Comparison of ENCODE assay signal across 12 cellular contexts in genomic region chr13:44301639-44302015, GRCh38.
DNase-seq lines count a peak whose midpoint lies in the region; ATAC-seq and TF ChIP-seq lines count a peak whose summit lies in the region.
"Had no signal": no experiment of that assay in that cellular context is flagged by ENCODE, and none has a peak within 500 bp of the region (broad histone marks: within the 10 kb centered on the region; RNA-seq: fewer than 3 reads in every experiment).

No MANE protein-coding gene starts in this region.

- H3K27ac ChIP-seq in gastrocnemius medialis (peak overlapping the region; percentile 71 to 89 (median 86)), GM23338 (ENCODE audit: low read depth) (no peak overlapping the region)
- H3K27ac ChIP-seq: brain microvascular endothelial cell, HL-60 had no signal

- peaks cover 68 to 77% of the 10 kb centered on the region in 2 donors for H3K4me1 ChIP-seq in gastrocnemius medialis
- H3K4me1 ChIP-seq in GM23338 (ENCODE audit: insufficient read depth): peaks cover 21% of the 10 kb centered on the region

- H4K20me1 ChIP-seq in GM23338 (replicated peaks; ENCODE audit: insufficient read depth): no peaks in the 10 kb centered on the region

- peaks cover 31% of the 10 kb centered on the region for H3K4me1 Mint-ChIP-seq in activated CD4-positive, alpha-beta T cell treated with anti-CD3 and anti-CD28 coated beads, Interleukin-2, amount 10 ng/mL, durations not matched to agents 24 days and 14 days
- peaks cover 58% of the 10 kb centered on the region for H3K4me1 Mint-ChIP-seq in HFFc6 (ENCODE audit: low read depth)
- peaks cover 30% of the 10 kb centered on the region for H3K4me1 Mint-ChIP-seq in dendritic cell treated with granulocyte-macrophage colony-stimulating factor and Interleukin-4, amounts not matched to agents 40 ng/mL and 50 ng/mL, for 4 days (ENCODE audit: low read depth)
- H3K4me1 Mint-ChIP-seq in GM23338: peaks cover 32% of the 10 kb centered on the region

- TF ChIP-seq POLR2A in gastrocnemius medialis (IDR thresholded peaks at IDR 0.05): no peak

- no peak for DNase-seq in activated CD4-positive, alpha-beta T cell treated with anti-CD3 and anti-CD28 coated beads, Interleukin-2, amount 10 ng/mL, durations not matched to agents 24 days and 14 days
- DNase-seq in activated CD4-positive, alpha-beta T cell treated with anti-CD3 and anti-CD28 coated beads, Interleukin-2, amount 50 U/mL, for 1 hour: no peak
- DNase-seq in HFFc6: no peak
- no peak for DNase-seq in gastrocnemius medialis
- no peak for DNase-seq in GM23338 (ENCODE audit: low spot score)
- DNase-seq in GM13976 (ENCODE audit: low spot score): no peak
- DNase-seq: effector memory CD8-positive, alpha-beta T cell; T-helper 17 cell had no signal

- H3K27ac Mint-ChIP-seq in activated CD4-positive, alpha-beta T cell treated with anti-CD3 and anti-CD28 coated beads, Interleukin-2, amount 10 ng/mL, durations not matched to agents 24 days and 14 days: peak overlapping the region; percentile 72
- H3K27ac Mint-ChIP-seq in HFFc6 (peak overlapping the region; percentile 37), GM23338 (no peak overlapping the region)
- peak overlapping the region; percentile 8 for H3K27ac Mint-ChIP-seq in dendritic cell treated with granulocyte-macrophage colony-stimulating factor and Interleukin-4, amounts not matched to agents 40 ng/mL and 50 ng/mL, for 4 days
- H3K27ac Mint-ChIP-seq: T-helper 17 cell had no signal

- TF ChIP-seq CTCF in HFFc6 (IDR thresholded peaks at IDR 0.05): no peak
- no peak for TF ChIP-seq CTCF in gastrocnemius medialis (IDR thresholded peaks at IDR 0.05 in 4 of 5, conservative IDR thresholded peaks at IDR 0.05 in 1 of 5)
- TF ChIP-seq CTCF in GM23338 (conservative IDR thresholded peaks at IDR 0.05; ENCODE audit: low read depth in 2 of 2): no peak
- TF ChIP-seq CTCF in GM13976 (IDR thresholded peaks at IDR 0.05; ENCODE audit: borderline replicate concordance, control extremely low read depth, extremely low read depth, insufficient read depth, missing control alignments): no peak

- H3K27me3 ChIP-seq in gastrocnemius medialis: no peaks in the 10 kb centered on the region
- peaks cover 21% of the 10 kb centered on the region for H3K27me3 ChIP-seq in GM23338 (ENCODE audit: insufficient read depth)
- H3K27me3 ChIP-seq: brain microvascular endothelial cell had no signal

- ATAC-seq in gastrocnemius medialis: peak in 1 of 2 donors; percentile 3
- ATAC-seq in GM23338: no peak
- no peak for ATAC-seq in GM18907 (IDR thresholded peaks at IDR 0.05; ENCODE audit: unreplicated experiment)
- ATAC-seq: T-helper 17 cell had no signal

- H3K4me3 ChIP-seq in gastrocnemius medialis (no peak overlapping the region), GM23338 (no peak overlapping the region)

- H2AFZ ChIP-seq in GM23338: no peak overlapping the region

- no peaks in the 10 kb centered on the region for H3K79me2 ChIP-seq in GM23338 (replicated peaks; ENCODE audit: insufficient read depth)

- intact Hi-C loops in activated CD4-positive, alpha-beta T cell treated with anti-CD3 and anti-CD28 coated beads, Interleukin-2, amount 10 ng/mL, durations not matched to agents 24 days and 14 days (cut with micrococcal nuclease): loop anchor here (1.0 to 5.0 kb wide), 2 partner anchors 42 to 104 kb away; no protein-coding TSS in a partner anchor
- intact Hi-C loops in dendritic cell treated with granulocyte-macrophage colony-stimulating factor and Interleukin-4, amounts not matched to agents 40 ng/mL and 50 ng/mL, for 4 days (cut with micrococcal nuclease): no loop called here
- intact Hi-C loops in gastrocnemius medialis (cut with DNase I; ENCODE audit: low total_unique reads): loop anchor here (1.0 to 10.0 kb wide), 5 partner anchors 64 to 623 kb away; no protein-coding TSS in a partner anchor

- peaks cover 9% of the 10 kb centered on the region for H3K9me3 Mint-ChIP-seq in activated CD4-positive, alpha-beta T cell treated with anti-CD3 and anti-CD28 coated beads, Interleukin-2, amount 10 ng/mL, durations not matched to agents 24 days and 14 days
- no peaks in the 10 kb centered on the region for H3K9me3 Mint-ChIP-seq in HFFc6
- H3K9me3 Mint-ChIP-seq in dendritic cell treated with granulocyte-macrophage colony-stimulating factor and Interleukin-4, amounts not matched to agents 40 ng/mL and 50 ng/mL, for 4 days: peaks cover 8% of the 10 kb centered on the region
- no peaks in the 10 kb centered on the region for H3K9me3 Mint-ChIP-seq in GM23338
- H3K9me3 Mint-ChIP-seq: effector memory CD8-positive, alpha-beta T cell had no signal

- H3K36me3 ChIP-seq in gastrocnemius medialis: no peaks in the 10 kb centered on the region
- no peaks in the 10 kb centered on the region for H3K36me3 ChIP-seq in GM23338 (ENCODE audit: insufficient read depth)
- H3K36me3 ChIP-seq: brain microvascular endothelial cell had no signal

- H3K9me2 ChIP-seq in GM23338 (ENCODE audit: insufficient read depth): peaks cover 28% of the 10 kb centered on the region

- H3K4me3 Mint-ChIP-seq in activated CD4-positive, alpha-beta T cell treated with anti-CD3 and anti-CD28 coated beads, Interleukin-2, amount 10 ng/mL, durations not matched to agents 24 days and 14 days: peak overlapping the region; percentile 23
- H3K4me3 Mint-ChIP-seq in HFFc6 (peak overlapping the region; percentile 7; the same call in 1 of the 2 replicates), GM23338 (no peak overlapping the region)
- H3K4me3 Mint-ChIP-seq in dendritic cell treated with granulocyte-macrophage colony-stimulating factor and Interleukin-4, amounts not matched to agents 40 ng/mL and 50 ng/mL, for 4 days: no peak overlapping the region
- H3K4me3 Mint-ChIP-seq: effector memory CD8-positive, alpha-beta T cell; T-helper 17 cell had no signal

- no peaks in the 10 kb centered on the region for H3K36me3 Mint-ChIP-seq in activated CD4-positive, alpha-beta T cell treated with anti-CD3 and anti-CD28 coated beads, Interleukin-2, amount 10 ng/mL, durations not matched to agents 24 days and 14 days (ENCODE audit: low read depth)
- H3K36me3 Mint-ChIP-seq in HFFc6 (ENCODE audit: low read depth) (peaks cover 4% of the 10 kb centered on the region; the same call in 1 of the 2 replicates), GM23338 (ENCODE audit: low read depth) (no peaks in the 10 kb centered on the region)
- H3K36me3 Mint-ChIP-seq in dendritic cell treated with granulocyte-macrophage colony-stimulating factor and Interleukin-4, amounts not matched to agents 40 ng/mL and 50 ng/mL, for 4 days (ENCODE audit: low read depth): no peaks in the 10 kb centered on the region

- 0 out of 2 replicates have a peak, but pooled peaks cover 11% of the 10 kb centered on the region for H3F3A ChIP-seq in GM23338 (replicated peaks; ENCODE audit: low read depth)

- H3K27me3 Mint-ChIP-seq in activated CD4-positive, alpha-beta T cell treated with anti-CD3 and anti-CD28 coated beads, Interleukin-2, amount 10 ng/mL, durations not matched to agents 24 days and 14 days: no peaks in the 10 kb centered on the region
- H3K27me3 Mint-ChIP-seq in HFFc6 (ENCODE audit: insufficient read depth): peaks cover 5% of the 10 kb centered on the region
- peaks cover 48% of the 10 kb centered on the region for H3K27me3 Mint-ChIP-seq in dendritic cell treated with granulocyte-macrophage colony-stimulating factor and Interleukin-4, amounts not matched to agents 40 ng/mL and 50 ng/mL, for 4 days
- peaks cover 17% of the 10 kb centered on the region for H3K27me3 Mint-ChIP-seq in GM23338 (ENCODE audit: insufficient read depth, low read depth, poor library complexity)

- no peak overlapping the region for H3K4me2 ChIP-seq in GM23338

- no peaks in the 10 kb centered on the region for H3K9me3 ChIP-seq in gastrocnemius medialis

- in situ Hi-C loops in gastrocnemius medialis (cut with MboI; ENCODE audit: low sequenced_read_pairs in 4 of 4) (loop anchor here in 1 of 4 donors (10.0 kb wide), 1 partner anchor 67 kb away; no protein-coding TSS in a partner anchor), GM13976 (cut with MboI; ENCODE audit: low sequenced_read_pairs, unreplicated experiment) (no loop called here)

TF ChIP-seq in GM23338, 12 proteins besides CTCF, POLR2A, EP300 and RAD21 (continues in another document):
- no peak for TF ChIP-seq EZH2phosphoT487 (IDR thresholded peaks at IDR 0.05; ENCODE audit: unreplicated experiment)

Comparison
In these comparisons a context has a peak if more than half of its experiments do, and no peak if none do; other contexts are left out.
1. H3K4me3 Mint-ChIP-seq: peak in activated CD4-positive, alpha-beta T cell treated with anti-CD3 and anti-CD28 coated beads, Interleukin-2, amount 10 ng/mL, durations not matched to agents 24 days and 14 days (single experiment) and HFFc6 (single experiment); none in dendritic cell treated with granulocyte-macrophage colony-stimulating factor and Interleukin-4, amounts not matched to agents 40 ng/mL and 50 ng/mL, for 4 days (single experiment) and GM23338 (single experiment).